ENCODE assay signal across 13 cellular contexts in genomic region chr11:65456418-65456817, GRCh38. TPM values are rescaled to one million over a fixed set of nuclear protein-coding genes. Genes with fewer than 3 reads are reported as not detected.
A peak's percentile ranks its signal among the peaks of the same experiment; 100 is the strongest.
DNase-seq lines count a peak whose midpoint lies in the region; ATAC-seq and TF ChIP-seq lines count a peak whose summit lies in the region.
"Had no signal": no experiment of that assay in that cellular context is flagged by ENCODE, and none has a peak within 500 bp of the region (broad histone marks: within the 10 kb centered on the region; RNA-seq: fewer than 3 reads in every experiment).

No MANE protein-coding gene starts in this region.

- H3K4me3 ChIP-seq in PC-3 (ENCODE audit: low read length) (no peak overlapping the region), dorsolateral prefrontal cortex (peak overlapping the region in 2 of 59 donors; percentile 0 to 18)
- H3K4me3 ChIP-seq: adrenal gland, prostate gland had no signal

- no peaks in the 10 kb centered on the region for H4K20me1 ChIP-seq in PC-3 (ENCODE audit: low read length)

- peak overlapping the region; percentile 2; the same call in 1 of the 2 replicates for H3K4me2 ChIP-seq in PC-3 (ENCODE audit: low read length)

- CTCF ChIA-PET in PC-3 (lab: Charles Lee): no interaction called here

- H3K27me3 ChIP-seq in PC-3 (ENCODE audit: low read length): no peaks in the 10 kb centered on the region
- H3K27me3 ChIP-seq in dorsolateral prefrontal cortex: no peaks in the 10 kb centered on the region
- H3K27me3 ChIP-seq: adrenal gland had no signal

- H3K27ac ChIP-seq in PC-3 (ENCODE audit: low read length) (no peak overlapping the region), dorsolateral prefrontal cortex (peak overlapping the region in 32 of 59 donors; percentile 2 to 89 (median 41))
- H3K27ac ChIP-seq: adrenal gland, prostate gland had no signal

- peaks cover 25% of the 10 kb centered on the region for H3K4me1 ChIP-seq in PC-3 (ENCODE audit: insufficient read depth, low read length)
- H3K4me1 ChIP-seq: prostate gland had no signal

- DNase-seq in activated T-cell treated with anti-CD3 and anti-CD28 coated beads, Interleukin-2, amount 50 U/mL, for 72 hours: no peak
- DNase-seq in activated T-cell treated with anti-CD3 and anti-CD28 coated beads for 4 hours (no peak), PC-3 (peak; percentile 4), dorsolateral prefrontal cortex (no peak), Ammon's horn (ENCODE audit: low spot score) (no peak), NCI-H1436 (lab: John Stamatoyannopoulos, UW) (no peak), ureter (ENCODE audit: low spot score) (no peak)
- DNase-seq in stimulated activated naive CD8-positive, alpha-beta T cell treated with anti-CD3 and anti-CD28 coated beads, Interleukin-15, amount 100 ng/mL, for 72 hours: no peak
- DNase-seq: AML-193; effector CD4-positive, alpha-beta T cell; H7 had no signal

- no peak for TF ChIP-seq CTCF in PC-3 (conservative IDR thresholded peaks at IDR 0.05; ENCODE audit: low read depth, low read length)
- TF ChIP-seq CTCF in dorsolateral prefrontal cortex (IDR thresholded peaks at IDR 0.05 in 54 of 56, conservative IDR thresholded peaks at IDR 0.05 in 2 of 56; ENCODE audit: low read depth in 1 of 56, partially characterized antibody in 56 of 56): no peak

- H3K9ac ChIP-seq in PC-3 (ENCODE audit: low read length): no peak overlapping the region

- H3K9me3 Mint-ChIP-seq in activated T-cell treated with anti-CD3 and anti-CD28 coated beads, Interleukin-2, amount 50 U/mL, for 72 hours: no peaks in the 10 kb centered on the region
- H3K9me3 Mint-ChIP-seq in stimulated activated naive CD8-positive, alpha-beta T cell treated with anti-CD3 and anti-CD28 coated beads, Interleukin-15, amount 100 ng/mL, for 72 hours: no peaks in the 10 kb centered on the region

- H3K4me3 Mint-ChIP-seq in activated T-cell treated with anti-CD3 and anti-CD28 coated beads, Interleukin-2, amount 50 U/mL, for 72 hours: peak overlapping the region; percentile 77 to 94
- H3K4me3 Mint-ChIP-seq in stimulated activated naive CD8-positive, alpha-beta T cell treated with anti-CD3 and anti-CD28 coated beads, Interleukin-15, amount 100 ng/mL, for 72 hours: peak overlapping the region; percentile 62 to 99

- no peaks in the 10 kb centered on the region for H3K9me3 ChIP-seq in PC-3 (ENCODE audit: low read length)
- H3K9me3 ChIP-seq: adrenal gland, prostate gland had no signal

- no peaks in the 10 kb centered on the region for H3K36me3 ChIP-seq in PC-3 (ENCODE audit: low read depth, low read length)
- H3K36me3 ChIP-seq: adrenal gland, prostate gland had no signal

- H3K36me3 Mint-ChIP-seq in activated T-cell treated with anti-CD3 and anti-CD28 coated beads, Interleukin-2, amount 50 U/mL, for 72 hours (ENCODE audit: insufficient read depth in 2 of 2): no peaks in the 10 kb centered on the region

- intact Hi-C loops in PC-3 (cut with micrococcal nuclease) (no loop called here), dorsolateral prefrontal cortex (cut with DNase I) (no loop called here)

- H3K79me2 ChIP-seq in PC-3 (ENCODE audit: low read length): peaks cover 14% of the 10 kb centered on the region

- H2AFZ ChIP-seq in PC-3 (ENCODE audit: low read length): no peak overlapping the region

- H3K27me3 Mint-ChIP-seq in activated T-cell treated with anti-CD3 and anti-CD28 coated beads, Interleukin-2, amount 50 U/mL, for 72 hours (ENCODE audit: low read depth): no peaks in the 10 kb centered on the region
- no peaks in the 10 kb centered on the region for H3K27me3 Mint-ChIP-seq in stimulated activated naive CD8-positive, alpha-beta T cell treated with anti-CD3 and anti-CD28 coated beads, Interleukin-15, amount 100 ng/mL, for 72 hours

- H3K4me1 Mint-ChIP-seq in activated T-cell treated with anti-CD3 and anti-CD28 coated beads, Interleukin-2, amount 50 U/mL, for 72 hours (ENCODE audit: low read depth): peaks cover 57% of the 10 kb centered on the region
- peaks cover 46% of the 10 kb centered on the region for H3K4me1 Mint-ChIP-seq in stimulated activated naive CD8-positive, alpha-beta T cell treated with anti-CD3 and anti-CD28 coated beads, Interleukin-15, amount 100 ng/mL, for 72 hours

- no peak overlapping the region for H3K27ac Mint-ChIP-seq in activated T-cell treated with anti-CD3 and anti-CD28 coated beads, Interleukin-2, amount 50 U/mL, for 72 hours
- no peak overlapping the region for H3K27ac Mint-ChIP-seq in stimulated activated naive CD8-positive, alpha-beta T cell treated with anti-CD3 and anti-CD28 coated beads, Interleukin-15, amount 100 ng/mL, for 72 hours

- no peak for ATAC-seq in activated T-cell treated with anti-CD3 and anti-CD28 coated beads, Interleukin-2, amount 50 U/mL, for 72 hours (replicated peaks in 1 of 2)
- no peak for ATAC-seq in PC-3
- no peak for ATAC-seq in stimulated activated naive CD8-positive, alpha-beta T cell treated with anti-CD3 and anti-CD28 coated beads, Interleukin-15, amount 100 ng/mL, for 72 hours

- H3F3A ChIP-seq in PC-3 (ENCODE audit: low read length, unreplicated experiment): no peaks in the 10 kb centered on the region

- POLR2A ChIA-PET in PC-3 (lab: Charles Lee; ENCODE audit: unreplicated experiment): no interaction called here

- no TSS peak for BruUV-seq in PC-3 (replicated peaks; lab: Mats Ljungman, UMichigan)

- H3K9me2 ChIP-seq in PC-3 (replicated peaks; ENCODE audit: low read length): no peaks in the 10 kb centered on the region

RNA-seq across cellular contexts. Expression of gene NEAT1, which starts 33.8 kb away (rescaled TPM):
- total RNA-seq in activated T-cell treated with anti-CD3 and anti-CD28 coated beads, Interleukin-2, amount 50 U/mL, for 72 hours: 1,000 to 10,000 TPM in 1 of 2 donors, 100 to 1,000 TPM in 1; 678 to 1,151 TPM
- total RNA-seq in PC-3 (2014; rRNA removed) (47.9 and 96.6 TPM in 2 replicates), dorsolateral prefrontal cortex (1,000 to 10,000 TPM in 5 of 120 experiments, 100 to 1,000 TPM in 115; 106 to 1,508 (median 405) TPM), ureter (1,155 TPM)

RNA-seq across cellular contexts. Expression of gene MALAT1, which starts 42.4 kb away (rescaled TPM):
- over 10,000 TPM in 1 of 2 donors, 1,000 to 10,000 TPM in 1; 8,391 to 13,279 TPM for total RNA-seq in activated T-cell treated with anti-CD3 and anti-CD28 coated beads, Interleukin-2, amount 50 U/mL, for 72 hours
- total RNA-seq in PC-3 (2014; rRNA removed): 1,345 and 2,062 TPM in 2 replicates
- over 10,000 TPM in 119 of 120 experiments, 1,000 to 10,000 TPM in 1; 7,808 to 28,438 (median 16,246) TPM for total RNA-seq in dorsolateral prefrontal cortex
- total RNA-seq in ureter: 19,443 TPM
